In genomic region chr19:4589579-4590410, GRCh38 we compare ENCODE assay signal across 9 cellular contexts. TPM values are rescaled to one million over a fixed set of nuclear protein-coding genes. Genes with fewer than 3 reads are reported as not detected.
A peak's percentile ranks its signal among the peaks of the same experiment; 100 is the strongest.
DNase-seq lines count a peak whose midpoint lies in the region; ATAC-seq and TF ChIP-seq lines count a peak whose summit lies in the region.
"Had no signal": no experiment of that assay in that cellular context is flagged by ENCODE, and none has a peak within 500 bp of the region (broad histone marks: within the 10 kb centered on the region; RNA-seq: fewer than 3 reads in every experiment).

No MANE protein-coding gene starts in this region.

- no peak overlapping the region for H3K4me3 ChIP-seq in SJCRH30
- no peak overlapping the region for H3K4me3 ChIP-seq in testis

- H3K9me3 ChIP-seq in SJCRH30 (replicated peaks) (no peaks in the 10 kb centered on the region), testis (no peaks in the 10 kb centered on the region)

- 68 to 73% methylated on average over 10 to 11 of the region's 11 CpGs for WGBS in testis, 2 donors

- H3K36me3 ChIP-seq in SJCRH30 (no peaks in the 10 kb centered on the region), testis (ENCODE audit: low read depth, missing control alignments) (no peaks in the 10 kb centered on the region)

- no peak for TF ChIP-seq POLR2A in testis (IDR thresholded peaks at IDR 0.05)

- DNase-seq in Right ventricle myocardium inferior (ENCODE audit: missing footprints), result no peak
- DNase-seq in cardiac septum (ENCODE audit: low spot score), result no peak
- DNase-seq in SJCRH30, result peak; percentile 56 to 60
- DNase-seq in germinal center (ENCODE audit: low spot score), result peak; percentile 61
- DNase-seq in testis, result peak; percentile 37
- no peak for DNase-seq in NCI-H69 (lab: John Stamatoyannopoulos, UW)
- no peak for DNase-seq in NCI-H748 (lab: John Stamatoyannopoulos, UW; ENCODE audit: unreplicated experiment)

- intact Hi-C loops in Right ventricle myocardium inferior (cut with DNase I), result no loop called here
- intact Hi-C loops in cardiac septum (cut with DNase I), result no loop called here
- intact Hi-C loops in testis (cut with DNase I; ENCODE audit: low total_unique reads), result no loop called here

- ATAC-seq in Right ventricle myocardium inferior (peak; percentile 85), HG03521 (IDR thresholded peaks at IDR 0.05; ENCODE audit: unreplicated experiment) (no peak)

- TF ChIP-seq CTCF in testis (IDR thresholded peaks at IDR 0.05), result peak in 2 of 3 experiments; percentile 18 to 34

- H3K4me1 ChIP-seq in SJCRH30 (peaks cover 15% of the 10 kb centered on the region), testis (peaks cover under 1% of the 10 kb centered on the region)

- H3K27ac ChIP-seq in SJCRH30 (no peak overlapping the region), testis (no peak overlapping the region)

- no peaks in the 10 kb centered on the region for H3K27me3 ChIP-seq in SJCRH30
- no peaks in the 10 kb centered on the region for H3K27me3 ChIP-seq in testis

RNA-seq across cellular contexts. Expression of gene SEMA6B, which starts 30.3 kb away (rescaled TPM):
- 16.7 TPM for total RNA-seq in Right ventricle myocardium inferior
- total RNA-seq in cardiac septum, result 7.2 TPM
- total RNA-seq in SJCRH30 (2014; rRNA removed; shearing (Covaris generic)), result 108 and 116 TPM in 2 replicates
- total RNA-seq in testis, result 1 to 10 TPM; 3.5 to 4.2 TPM
- 5.0 TPM for polyA plus RNA-seq in testis (ENCODE audit: insufficient read depth, low read depth, low replicate concordance)

RNA-seq across cellular contexts. Expression of gene TNFAIP8L1, which starts 49.5 kb away (rescaled TPM):
- total RNA-seq in Right ventricle myocardium inferior, result 4.4 TPM
- 3.6 TPM for total RNA-seq in cardiac septum
- total RNA-seq in SJCRH30 (2014; rRNA removed; shearing (Covaris generic)), result 8.5 and 8.8 TPM in 2 replicates
- 10 to 100 TPM in 1 of 2 donors, 1 to 10 TPM in 1; 9.7 to 15.9 TPM for total RNA-seq in testis
- polyA plus RNA-seq in testis (ENCODE audit: insufficient read depth, low read depth, low replicate concordance), result 13.4 TPM

RNA-seq across cellular contexts. Expression of gene LRG1, which starts 50.0 kb away (rescaled TPM):
- total RNA-seq in Right ventricle myocardium inferior, result 0.73 TPM
- total RNA-seq in cardiac septum, result 0.43 TPM
- total RNA-seq in SJCRH30 (2014; rRNA removed; shearing (Covaris generic)), result 0.15 and 0.38 TPM in 2 replicates
- total RNA-seq in testis, result under 1 TPM; 0.24 to 0.25 TPM
- polyA plus RNA-seq in testis (ENCODE audit: insufficient read depth, low read depth, low replicate concordance), result 0.58 TPM
- total RNA-seq: HT1080 had no signal

RNA-seq across cellular contexts. Expression of gene PLIN5, which starts 54.8 kb away (rescaled TPM):
- total RNA-seq in Right ventricle myocardium inferior (50.4 TPM), cardiac septum (25.1 TPM), testis (1 to 10 TPM; 7.4 to 8.5 TPM)
- total RNA-seq in SJCRH30 (2014; rRNA removed; shearing (Covaris generic)), result 0.38 and 1.1 TPM in 2 replicates
- 3.8 TPM for polyA plus RNA-seq in testis (ENCODE audit: insufficient read depth, low read depth, low replicate concordance)
- total RNA-seq: HT1080 had no signal

Comparison
In these comparisons a context has a peak if more than half of its experiments do, and no peak if none do; other contexts are left out.
1. DNase-seq: peak in SJCRH30 (2 of 2), germinal center (single experiment) and testis (single experiment); none in Right ventricle myocardium inferior (single experiment), cardiac septum (single experiment), NCI-H69 (single experiment) and NCI-H748 (single experiment).